ENCODE assay signal across 1 cellular context in the genomic region with DNA sequence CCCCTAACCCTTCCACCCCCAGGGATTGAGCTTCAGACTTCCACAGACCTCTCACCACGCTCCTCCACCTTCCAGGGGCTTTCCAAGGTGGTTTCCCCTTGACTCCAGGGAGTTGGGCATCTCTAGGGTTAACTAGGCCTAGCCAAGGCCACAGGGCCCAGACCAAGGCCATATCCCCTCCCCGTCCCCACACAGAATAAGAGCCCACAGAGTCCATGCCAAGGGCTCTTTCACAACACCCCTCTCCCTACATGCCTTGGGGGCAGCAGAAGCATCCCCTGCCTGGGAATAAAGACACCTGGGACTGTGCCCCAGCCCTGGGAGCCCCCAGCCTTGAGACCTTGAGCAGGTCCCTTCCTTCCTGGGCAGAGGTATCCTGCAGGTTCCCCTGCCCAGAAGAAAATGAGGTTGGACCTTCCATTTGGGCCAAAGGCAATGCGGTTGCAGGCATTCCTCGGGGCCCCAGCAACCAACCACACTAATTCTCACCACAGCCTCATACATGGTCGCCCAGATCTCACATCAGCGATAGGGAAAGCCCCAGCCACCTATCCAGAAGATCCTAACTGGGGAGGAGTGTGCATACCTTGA.
TF ChIP-seq lines count a peak whose summit lies in the region.

No MANE protein-coding gene starts in this region.

TF ChIP-seq in A549, 52 proteins besides CTCF, POLR2A, EP300 and RAD21 (continued from another document):
- TF ChIP-seq RNF2 (IDR thresholded peaks at IDR 0.05; ENCODE audit: borderline replicate concordance, low read depth) (no peak), POLR2AphosphoS2 (conservative IDR thresholded peaks at IDR 0.05; ENCODE audit: low read length) (no peak)
- TF ChIP-seq, protein P1, sequence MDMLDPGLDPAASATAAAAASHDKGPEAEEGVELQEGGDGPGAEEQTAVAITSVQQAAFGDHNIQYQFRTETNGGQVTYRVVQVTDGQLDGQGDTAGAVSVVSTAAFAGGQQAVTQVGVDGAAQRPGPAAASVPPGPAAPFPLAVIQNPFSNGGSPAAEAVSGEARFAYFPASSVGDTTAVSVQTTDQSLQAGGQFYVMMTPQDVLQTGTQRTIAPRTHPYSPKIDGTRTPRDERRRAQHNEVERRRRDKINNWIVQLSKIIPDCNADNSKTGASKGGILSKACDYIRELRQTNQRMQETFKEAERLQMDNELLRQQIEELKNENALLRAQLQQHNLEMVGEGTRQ (IDR thresholded peaks at IDR 0.05), result no peak
